17 cellular contexts compared by ENCODE assay signal in genomic region chr9:129241725-129242124, GRCh38.
DNase-seq lines count a peak whose midpoint lies in the region; ATAC-seq and TF ChIP-seq lines count a peak whose summit lies in the region.
"Had no signal": no experiment of that assay in that cellular context is flagged by ENCODE, and none has a peak within 500 bp of the region (broad histone marks: within the 10 kb centered on the region; RNA-seq: fewer than 3 reads in every experiment).

No MANE protein-coding gene starts in this region.

- no peaks in the 10 kb centered on the region for H3K36me3 ChIP-seq in mesenchymal stem cell (ENCODE audit: control insufficient read depth in 1 of 2, insufficient read depth in 2 of 2, low read depth in 1 of 2, low read length in 2 of 2)
- H3K36me3 ChIP-seq: MG63 had no signal

- H3K9me3 ChIP-seq in mesenchymal stem cell (ENCODE audit: control insufficient read depth, low read length) = no peaks in the 10 kb centered on the region
- H3K9me3 ChIP-seq: MG63 had no signal

- H3K27me3 Mint-ChIP-seq in stimulated activated naive CD8-positive, alpha-beta T cell treated with anti-CD3 and anti-CD28 coated beads, Interleukin-15, amount 100 ng/mL, for 72 hours = no peaks in the 10 kb centered on the region

- DNase-seq in left cardiac atrium (peak; percentile 7), Right ventricle myocardium superior (no peak), HEK293T (ENCODE audit: extremely low spot score) (no peak), mesenchymal stem cell (no peak)
- DNase-seq in stimulated activated effector memory CD8-positive, alpha-beta T cell treated with anti-CD3 and anti-CD28 coated beads, Interleukin-12 subunit alpha, Interleukin-12 subunit beta, amount 100 ng/mL, for 72 hours (ENCODE audit: low spot score in 2 of 2) = no peak
- DNase-seq in stimulated activated naive CD8-positive, alpha-beta T cell treated with anti-CD3 and anti-CD28 coated beads, Interleukin-15, amount 100 ng/mL, for 72 hours = no peak
- DNase-seq: DND-41, GDM1, GOT3, HFFc6, MG63, NCI-H1105, NCI-H1694 treated with DMSO at 0.1 percent for 48 hours, NCI-H510A had no signal

- no peak overlapping the region for H3K4me3 ChIP-seq in mesenchymal stem cell (ENCODE audit: insufficient read depth in 1 of 2, low read depth in 1 of 2, low read length in 2 of 2)
- H3K4me3 ChIP-seq: MG63 had no signal

- H3K23ac ChIP-seq in mesenchymal stem cell (ENCODE audit: low read length in 2 of 2) = no peak overlapping the region

- intact Hi-C loops in left cardiac atrium (cut with DNase I) (no loop called here), Right ventricle myocardium superior (cut with DNase I) (no loop called here)

- H3K4ac ChIP-seq in mesenchymal stem cell (ENCODE audit: low read depth in 1 of 2, low read length in 2 of 2) = peak overlapping the region in 1 of 2 experiments; percentile 35

- H3K9ac ChIP-seq in mesenchymal stem cell (ENCODE audit: low read length) = no peak overlapping the region
- H3K9ac ChIP-seq: KMS-11 had no signal

- no peaks in the 10 kb centered on the region for H3K27me3 ChIP-seq in mesenchymal stem cell (ENCODE audit: control insufficient read depth in 1 of 2, insufficient read depth in 1 of 2, low read length in 2 of 2)
- H3K27me3 ChIP-seq: MG63 had no signal

- no peak overlapping the region for H3K18ac ChIP-seq in mesenchymal stem cell (ENCODE audit: low read depth in 1 of 2, low read length in 2 of 2)

- H2BK15ac ChIP-seq in mesenchymal stem cell (ENCODE audit: low read depth, poor library complexity, severe bottlenecking) = peak overlapping the region; percentile 31

- H3K79me1 ChIP-seq in mesenchymal stem cell (replicated peaks; ENCODE audit: low read length, poor library complexity, severe bottlenecking) = no peaks in the 10 kb centered on the region

- H2BK12ac ChIP-seq in mesenchymal stem cell (ENCODE audit: low read length in 2 of 2) = peak overlapping the region in 1 of 2 experiments; percentile 18

- H3K14ac ChIP-seq in mesenchymal stem cell (ENCODE audit: low read length in 2 of 2) = no peak overlapping the region

- POLR2A ChIA-PET in HEK293T (lab: Yijun Ruan, JAX) = no interaction called here

- H3K4me3 Mint-ChIP-seq in stimulated activated effector memory CD8-positive, alpha-beta T cell treated with anti-CD3 and anti-CD28 coated beads, Interleukin-12 subunit alpha, Interleukin-12 subunit beta, amount 100 ng/mL, for 72 hours = no peak overlapping the region
- no peak overlapping the region for H3K4me3 Mint-ChIP-seq in stimulated activated naive CD8-positive, alpha-beta T cell treated with anti-CD3 and anti-CD28 coated beads, Interleukin-15, amount 100 ng/mL, for 72 hours
- H3K4me3 Mint-ChIP-seq: HFFc6 had no signal

- no peak overlapping the region for H3K27ac ChIP-seq in mesenchymal stem cell (ENCODE audit: low read length, poor library complexity, severe bottlenecking)
- H3K27ac ChIP-seq: KMS-11 had no signal

- H3K4me1 Mint-ChIP-seq in stimulated activated effector memory CD8-positive, alpha-beta T cell treated with anti-CD3 and anti-CD28 coated beads, Interleukin-12 subunit alpha, Interleukin-12 subunit beta, amount 100 ng/mL, for 72 hours = peaks cover 27% of the 10 kb centered on the region
- H3K4me1 Mint-ChIP-seq in stimulated activated naive CD8-positive, alpha-beta T cell treated with anti-CD3 and anti-CD28 coated beads, Interleukin-15, amount 100 ng/mL, for 72 hours = peaks cover 40% of the 10 kb centered on the region

- no peak overlapping the region for H2BK5ac ChIP-seq in mesenchymal stem cell (ENCODE audit: low read depth, low read length, poor library complexity, severe bottlenecking)

- H3K9me3 Mint-ChIP-seq in stimulated activated effector memory CD8-positive, alpha-beta T cell treated with anti-CD3 and anti-CD28 coated beads, Interleukin-12 subunit alpha, Interleukin-12 subunit beta, amount 100 ng/mL, for 72 hours = no peaks in the 10 kb centered on the region
- H3K9me3 Mint-ChIP-seq in stimulated activated naive CD8-positive, alpha-beta T cell treated with anti-CD3 and anti-CD28 coated beads, Interleukin-15, amount 100 ng/mL, for 72 hours = no peaks in the 10 kb centered on the region
- H3K9me3 Mint-ChIP-seq: HFFc6 had no signal

- peak overlapping the region; percentile 65 for H4K8ac ChIP-seq in mesenchymal stem cell (ENCODE audit: low read length)

- CTCF ChIA-PET in HEK293T (lab: Yijun Ruan, JAX) = no interaction called here

- ATAC-seq in left cardiac atrium (no peak), Right ventricle myocardium superior (ENCODE audit: poor library complexity) (no peak), HG03196 (IDR thresholded peaks at IDR 0.05; ENCODE audit: unreplicated experiment) (no peak), HG02884 (IDR thresholded peaks at IDR 0.05; ENCODE audit: unreplicated experiment) (no peak)
- no peak for ATAC-seq in stimulated activated effector memory CD8-positive, alpha-beta T cell treated with anti-CD3 and anti-CD28 coated beads, Interleukin-12 subunit alpha, Interleukin-12 subunit beta, amount 100 ng/mL, for 72 hours
- ATAC-seq in stimulated activated naive CD8-positive, alpha-beta T cell treated with anti-CD3 and anti-CD28 coated beads, Interleukin-15, amount 100 ng/mL, for 72 hours = no peak

- peak overlapping the region; percentile 67 for H3K27ac Mint-ChIP-seq in stimulated activated effector memory CD8-positive, alpha-beta T cell treated with anti-CD3 and anti-CD28 coated beads, Interleukin-12 subunit alpha, Interleukin-12 subunit beta, amount 100 ng/mL, for 72 hours
- H3K27ac Mint-ChIP-seq in stimulated activated naive CD8-positive, alpha-beta T cell treated with anti-CD3 and anti-CD28 coated beads, Interleukin-15, amount 100 ng/mL, for 72 hours = no peak overlapping the region
- H3K27ac Mint-ChIP-seq: HFFc6 had no signal

- peaks cover 23% of the 10 kb centered on the region for H3K4me1 ChIP-seq in mesenchymal stem cell (ENCODE audit: control insufficient read depth, insufficient read depth, low read depth, low read length)

- no peaks in the 10 kb centered on the region for H3K36me3 Mint-ChIP-seq in stimulated activated effector memory CD8-positive, alpha-beta T cell treated with anti-CD3 and anti-CD28 coated beads, Interleukin-12 subunit alpha, Interleukin-12 subunit beta, amount 100 ng/mL, for 72 hours

- no peak overlapping the region for H2BK120ac ChIP-seq in mesenchymal stem cell (ENCODE audit: low read depth, low read length)

- 100% methylated on average over 2 of the region's 2 CpGs for WGBS in mesenchymal stem cell

- no peak overlapping the region for H3K4me2 ChIP-seq in mesenchymal stem cell (ENCODE audit: low read length, poor library complexity, severe bottlenecking)
- H3K4me2 ChIP-seq: KMS-11 had no signal

- no peak overlapping the region for H2AK5ac ChIP-seq in mesenchymal stem cell (ENCODE audit: low read length, severe bottlenecking)

- H4K91ac ChIP-seq in mesenchymal stem cell (ENCODE audit: low read length) = peak overlapping the region; percentile 34

- H2AFZ ChIP-seq in mesenchymal stem cell (ENCODE audit: low read depth, low read length) = no peak overlapping the region

TF ChIP-seq in HEK293T, 16 proteins besides CTCF, POLR2A, EP300 and RAD21:
- peak; percentile 44 for TF ChIP-seq PKNOX1 (IDR thresholded peaks at IDR 0.05)
- TF ChIP-seq FOXM1 (IDR thresholded peaks at IDR 0.05; ENCODE audit: borderline replicate concordance) = no peak
